17 cellular contexts compared by ENCODE assay signal in the genomic region with DNA sequence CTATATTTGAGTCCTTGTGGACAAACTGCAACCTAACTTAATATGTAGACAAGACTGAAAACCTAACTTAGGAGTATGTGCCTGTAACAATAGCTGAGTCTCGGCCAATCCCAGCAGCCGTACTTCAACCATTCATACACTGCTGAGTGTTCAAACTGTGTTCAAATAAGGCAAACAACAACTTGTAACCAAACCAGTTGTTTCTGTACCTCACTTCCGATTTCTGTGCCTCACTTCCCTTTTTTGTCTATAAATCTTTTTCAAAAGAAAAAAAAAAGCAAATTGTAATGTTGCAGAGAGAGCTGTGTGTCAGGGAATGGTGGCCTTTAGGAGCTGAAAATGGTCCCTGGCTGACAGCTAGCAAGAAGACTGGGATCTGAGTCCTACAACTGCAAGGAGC.
DNase-seq lines count a peak whose midpoint lies in the region; ATAC-seq lines count a peak whose summit lies in the region.
"Had no signal": no experiment of that assay in that cellular context is flagged by ENCODE, and none has a peak within 500 bp of the region (broad histone marks: within the 10 kb centered on the region; RNA-seq: fewer than 3 reads in every experiment).

No MANE protein-coding gene starts in this region.

- peak; percentile 89 for DNase-seq in MV-4-11 (lab: John Stamatoyannopoulos, UW)
- DNase-seq in RPMI8226: peak; percentile 16
- DNase-seq in NCI-H446 (lab: John Stamatoyannopoulos, UW): no peak
- DNase-seq in T1000 (lab: John Stamatoyannopoulos, UW): no peak
- no peak for DNase-seq in stimulated activated CD4-positive, alpha-beta T cell treated with anti-CD3 and anti-CD28 coated beads, Interleukin-2, amount 100 ng/mL, for 48 hours
- DNase-seq in AG08395 (ENCODE audit: low spot score): no peak
- DNase-seq: activated CD4-positive, alpha-beta T cell treated with anti-CD3 and anti-CD28 coated beads, Interleukin-2, amount 10 ng/mL, durations not matched to agents 24 days and 14 days; activated naive CD4-positive, alpha-beta T cell treated with Interleukin-2 at 50 U/mL for 16 hours; activated T-cell treated with anti-CD3 and anti-CD28 coated beads, Interleukin-2, amount 50 U/mL, for 72 hours; CD4-positive, alpha-beta memory T cell; effector CD8-positive, alpha-beta T cell; kidney glomerular epithelial cell; NCI-H1694 treated with DMSO at 0.1 percent for 48 hours; NCI-H2171; NCI-H524 treated with DMSO at 0.1 percent for 48 hours had no signal

- ATAC-seq in GM21529 (IDR thresholded peaks at IDR 0.05; ENCODE audit: unreplicated experiment): peak; percentile 55
- ATAC-seq: activated T-cell treated with anti-CD3 and anti-CD28 coated beads, Interleukin-2, amount 50 U/mL, for 72 hours; HCT116 had no signal

Comparison
In these comparisons a context has a peak if more than half of its experiments do, and no peak if none do; other contexts are left out.
1. DNase-seq: peak in MV-4-11 (single experiment) and RPMI8226 (single experiment); none in NCI-H446 (0 of 2), T1000 (single experiment), stimulated activated CD4-positive, alpha-beta T cell treated with anti-CD3 and anti-CD28 coated beads, Interleukin-2, amount 100 ng/mL, for 48 hours (0 of 2) and AG08395 (single experiment).